ENCODE assay signal across 17 cellular contexts in genomic region chr11:37973926-37974325, GRCh38.
"Had no signal": no experiment of that assay in that cellular context is flagged by ENCODE, and none has a peak within 500 bp of the region (broad histone marks: within the 10 kb centered on the region; RNA-seq: fewer than 3 reads in every experiment).

No MANE protein-coding gene starts in this region.

- DNase-seq: activated B cell treated with CpG ODN at 0.5 μM for 24 hours; activated CD4-positive, alpha-beta T cell treated with anti-CD3 and anti-CD28 coated beads, Interleukin-2, amount 10 ng/mL, durations not matched to agents 7 days and 5 days; activated CD8-positive, alpha-beta memory T cell treated with anti-CD3 and anti-CD28 coated beads for 24 hours; amniotic stem cell; cortex of kidney; effector CD8-positive, alpha-beta T cell; left colon; mucosa of descending colon; nucleus accumbens; right lobe of liver; stimulated activated naive CD4-positive, alpha-beta T cell treated with Interleukin-2 at 50 U/mL for 16 hours had no signal

- ATAC-seq: left colon; mucosa of descending colon; natural killer cell treated with Interleukin-12 subunit alpha and Interleukin-12 subunit beta and Interleukin-15 and Interleukin-18, amount 100 ng/mL, for 72 hours; right lobe of liver had no signal

- H3K4me1 Mint-ChIP-seq: activated B cell treated with CpG ODN at 0.5 μM for 24 hours; activated CD4-positive, alpha-beta T cell treated with anti-CD3 and anti-CD28 coated beads, Interleukin-2, amount 10 ng/mL, durations not matched to agents 7 days and 5 days; activated naive CD4-positive, alpha-beta T cell treated with anti-CD3 and anti-CD28 coated beads, Interleukin-2, amount 50 U/mL, for 24 hours had no signal

- H3K4me3 ChIP-seq: mucosa of descending colon, right lobe of liver had no signal

- H3K4me1 ChIP-seq: right lobe of liver had no signal

- H3K27me3 ChIP-seq: right lobe of liver had no signal

- H3K9me3 ChIP-seq: right lobe of liver had no signal

- H3K27ac Mint-ChIP-seq: activated B cell treated with CpG ODN at 0.5 μM for 24 hours; activated CD4-positive, alpha-beta T cell treated with anti-CD3 and anti-CD28 coated beads, Interleukin-2, amount 10 ng/mL, durations not matched to agents 7 days and 5 days; activated naive CD4-positive, alpha-beta T cell treated with anti-CD3 and anti-CD28 coated beads, Interleukin-2, amount 50 U/mL, for 24 hours; activated T-helper 2 cell treated with anti-CD3 and anti-CD28 coated beads, Interferon-gamma antibody, Interleukin-2, Interleukin-4, amounts not matched to agents 10 μg/mL and 5 μg/mL and 100 μg/mL, durations not matched to agents 14 hours and 24 hours and 36 hours; natural killer cell treated with Interleukin-12 subunit alpha and Interleukin-12 subunit beta and Interleukin-15 and Interleukin-18, amount 100 ng/mL, for 72 hours; progenitor cell of endocrine pancreas; T-helper 1 cell treated with Interleukin-12 subunit alpha and Interleukin-12 subunit beta and Interleukin-4 antibody, amounts not matched to agents 30 μg/mL and 1 μg/mL, for 36 hours; type B pancreatic cell had no signal

- H3K4me3 Mint-ChIP-seq: activated B cell treated with CpG ODN at 0.5 μM for 24 hours; activated CD4-positive, alpha-beta T cell treated with anti-CD3 and anti-CD28 coated beads, Interleukin-2, amount 10 ng/mL, durations not matched to agents 7 days and 5 days; activated naive CD4-positive, alpha-beta T cell treated with anti-CD3 and anti-CD28 coated beads, Interleukin-2, amount 50 U/mL, for 24 hours; natural killer cell treated with Interleukin-12 subunit alpha and Interleukin-12 subunit beta and Interleukin-15 and Interleukin-18, amount 100 ng/mL, for 72 hours; T-helper 1 cell treated with Interleukin-12 subunit alpha and Interleukin-12 subunit beta and Interleukin-4 antibody, amounts not matched to agents 30 μg/mL and 1 μg/mL, for 36 hours; type B pancreatic cell had no signal

- H3K36me3 Mint-ChIP-seq: activated naive CD4-positive, alpha-beta T cell treated with anti-CD3 and anti-CD28 coated beads, Interleukin-2, amount 50 U/mL, for 24 hours; natural killer cell treated with Interleukin-12 subunit alpha and Interleukin-12 subunit beta and Interleukin-15 and Interleukin-18, amount 100 ng/mL, for 72 hours; type B pancreatic cell had no signal

- H3K27ac ChIP-seq: right lobe of liver had no signal

- H3K9me3 Mint-ChIP-seq: natural killer cell treated with Interleukin-12 subunit alpha and Interleukin-12 subunit beta and Interleukin-15 and Interleukin-18, amount 100 ng/mL, for 72 hours; type B pancreatic cell had no signal

- H3K36me3 ChIP-seq: right lobe of liver had no signal

- H3K27me3 Mint-ChIP-seq: activated B cell treated with CpG ODN at 0.5 μM for 24 hours; activated CD4-positive, alpha-beta T cell treated with anti-CD3 and anti-CD28 coated beads, Interleukin-2, amount 10 ng/mL, durations not matched to agents 7 days and 5 days; activated naive CD4-positive, alpha-beta T cell treated with anti-CD3 and anti-CD28 coated beads, Interleukin-2, amount 50 U/mL, for 24 hours; natural killer cell treated with Interleukin-12 subunit alpha and Interleukin-12 subunit beta and Interleukin-15 and Interleukin-18, amount 100 ng/mL, for 72 hours; progenitor cell of endocrine pancreas; type B pancreatic cell had no signal
